31 cellular contexts compared by ENCODE assay signal in genomic region chr15:67674983-67675382, GRCh38.
"Had no signal": no experiment of that assay in that cellular context is flagged by ENCODE, and none has a peak within 500 bp of the region (broad histone marks: within the 10 kb centered on the region; RNA-seq: fewer than 3 reads in every experiment).

No MANE protein-coding gene starts in this region.

- DNase-seq: activated CD4-positive, alpha-beta memory T cell treated with anti-CD3 and anti-CD28 coated beads for 36 hours; activated CD4-positive, alpha-beta T cell treated with anti-CD3 and anti-CD28 coated beads for 36 hours; activated CD4-positive, alpha-beta T cell treated with anti-CD3 and anti-CD28 coated beads, Interleukin-2, amount 10 ng/mL, durations not matched to agents 24 days and 14 days; activated CD4-positive, CD25-positive, alpha-beta regulatory T cell; activated CD4-positive, CD25-positive, alpha-beta regulatory T cell treated with anti-CD3 and anti-CD28 coated beads, Interleukin-2, amount 50 U/mL, for 72 hours; activated CD8-positive, alpha-beta memory T cell treated with anti-CD3 and anti-CD28 coated beads, Interleukin-2, amount 10 ng/mL, durations not matched to agents 7 days and 5 days; activated CD8-positive, alpha-beta memory T cell treated with anti-CD3 and anti-CD28 coated beads, Interleukin-2, amount 50 U/mL, for 4 hours; activated CD8-positive, alpha-beta T cell treated with anti-CD3 and anti-CD28 coated beads, Interleukin-2, amount 10 ng/mL, durations not matched to agents 7 days and 5 days; activated effector memory CD4-positive, alpha-beta T cell treated with anti-CD3 and anti-CD28 coated beads, Interleukin-2, amount 50 U/mL, for 16 hours; activated naive CD4-positive, alpha-beta T cell treated with anti-CD3 and anti-CD28 coated beads for 36 hours; activated naive CD8-positive, alpha-beta T cell treated with anti-CD3 and anti-CD28 coated beads, Interleukin-2, amount 10 ng/mL, durations not matched to agents 7 days and 5 days; activated T-cell treated with anti-CD3 and anti-CD28 coated beads, Interleukin-2, amount 50 U/mL, for 1 hour; activated T-cell treated with anti-CD3 and anti-CD28 coated beads, Interleukin-2, amount 50 U/mL, for 48 hours; brain microvascular endothelial cell; cortex of kidney; dermis blood vessel endothelial cell; effector CD4-positive, alpha-beta T cell; effector memory CD8-positive, alpha-beta T cell; erythroblast; foreskin fibroblast; head of caudate nucleus; T-helper 1 cell; T-helper 17 cell; T1000 had no signal

- H3K4me3 ChIP-seq: ascending aorta, esophagus muscularis mucosa had no signal

- H3K27me3 ChIP-seq: ascending aorta, brain microvascular endothelial cell, esophagus muscularis mucosa had no signal

- H3K27ac ChIP-seq: ascending aorta, brain microvascular endothelial cell, esophagus muscularis mucosa had no signal

- H3K4me1 ChIP-seq: ascending aorta, esophagus muscularis mucosa had no signal

- H3K27ac Mint-ChIP-seq: activated CD4-positive, alpha-beta memory T cell treated with anti-CD3 and anti-CD28 coated beads for 36 hours; activated CD4-positive, alpha-beta T cell treated with anti-CD3 and anti-CD28 coated beads for 36 hours; activated CD4-positive, alpha-beta T cell treated with anti-CD3 and anti-CD28 coated beads, Interleukin-2, amount 10 ng/mL, durations not matched to agents 24 days and 14 days; activated CD8-positive, alpha-beta memory T cell treated with anti-CD3 and anti-CD28 coated beads, Interleukin-2, amount 10 ng/mL, durations not matched to agents 7 days and 5 days; activated CD8-positive, alpha-beta T cell treated with anti-CD3 and anti-CD28 coated beads, Interleukin-2, amount 10 ng/mL, durations not matched to agents 7 days and 5 days; activated naive CD4-positive, alpha-beta T cell treated with anti-CD3 and anti-CD28 coated beads for 36 hours; activated naive CD4-positive, alpha-beta T cell treated with anti-CD3 and anti-CD28 coated beads, Interleukin-2, amount 50 U/mL, for 24 hours; activated naive CD8-positive, alpha-beta T cell treated with anti-CD3 and anti-CD28 coated beads, Interleukin-2, amount 10 ng/mL, durations not matched to agents 7 days and 5 days; activated T-helper 1 cell treated with anti-CD3 and anti-CD28 coated beads, Interleukin-12 subunit alpha, Interleukin-12 subunit beta, Interleukin-2, Interleukin-4 antibody, amounts not matched to agents 30 ng/mL and 10 ng/mL and 1 ng/mL, durations not matched to agents 14 hours and 24 hours and 36 hours; activated T-helper 2 cell treated with anti-CD3 and anti-CD28 coated beads, Interferon-gamma antibody, Interleukin-2, Interleukin-4, amounts not matched to agents 10 μg/mL and 5 μg/mL and 100 μg/mL, durations not matched to agents 14 hours and 24 hours and 36 hours; effector memory CD8-positive, alpha-beta T cell; T-helper 17 cell; T-helper 2 cell treated with Interferon-gamma antibody and Interleukin-4, amounts not matched to agents 5 μg/mL and 100 μg/mL, for 36 hours had no signal

- H3K27me3 Mint-ChIP-seq: activated CD4-positive, alpha-beta memory T cell treated with anti-CD3 and anti-CD28 coated beads for 36 hours; activated CD4-positive, alpha-beta T cell treated with anti-CD3 and anti-CD28 coated beads for 36 hours; activated CD4-positive, alpha-beta T cell treated with anti-CD3 and anti-CD28 coated beads, Interleukin-2, amount 10 ng/mL, durations not matched to agents 24 days and 14 days; activated CD8-positive, alpha-beta memory T cell treated with anti-CD3 and anti-CD28 coated beads, Interleukin-2, amount 10 ng/mL, durations not matched to agents 7 days and 5 days; activated naive CD4-positive, alpha-beta T cell treated with anti-CD3 and anti-CD28 coated beads, Interleukin-2, amount 50 U/mL, for 24 hours; activated naive CD8-positive, alpha-beta T cell treated with anti-CD3 and anti-CD28 coated beads, Interleukin-2, amount 10 ng/mL, durations not matched to agents 7 days and 5 days; central memory CD8-positive, alpha-beta T cell; effector memory CD8-positive, alpha-beta T cell; T-helper 17 cell had no signal

- H3K4me3 Mint-ChIP-seq: activated CD4-positive, alpha-beta memory T cell treated with anti-CD3 and anti-CD28 coated beads for 36 hours; activated CD4-positive, alpha-beta T cell treated with anti-CD3 and anti-CD28 coated beads for 36 hours; activated CD4-positive, alpha-beta T cell treated with anti-CD3 and anti-CD28 coated beads, Interleukin-2, amount 10 ng/mL, durations not matched to agents 24 days and 14 days; activated CD8-positive, alpha-beta memory T cell treated with anti-CD3 and anti-CD28 coated beads, Interleukin-2, amount 10 ng/mL, durations not matched to agents 7 days and 5 days; activated CD8-positive, alpha-beta T cell treated with anti-CD3 and anti-CD28 coated beads, Interleukin-2, amount 10 ng/mL, durations not matched to agents 7 days and 5 days; activated naive CD4-positive, alpha-beta T cell treated with anti-CD3 and anti-CD28 coated beads for 36 hours; activated naive CD4-positive, alpha-beta T cell treated with anti-CD3 and anti-CD28 coated beads, Interleukin-2, amount 50 U/mL, for 24 hours; activated naive CD8-positive, alpha-beta T cell treated with anti-CD3 and anti-CD28 coated beads, Interleukin-2, amount 10 ng/mL, durations not matched to agents 7 days and 5 days; activated T-helper 1 cell treated with anti-CD3 and anti-CD28 coated beads, Interleukin-12 subunit alpha, Interleukin-12 subunit beta, Interleukin-2, Interleukin-4 antibody, amounts not matched to agents 30 ng/mL and 10 ng/mL and 1 ng/mL, durations not matched to agents 14 hours and 24 hours and 36 hours; central memory CD8-positive, alpha-beta T cell; effector memory CD8-positive, alpha-beta T cell; T-helper 17 cell; T-helper 2 cell treated with Interferon-gamma antibody and Interleukin-4, amounts not matched to agents 5 μg/mL and 100 μg/mL, for 36 hours had no signal

- H3K9me3 Mint-ChIP-seq: activated CD4-positive, alpha-beta T cell treated with anti-CD3 and anti-CD28 coated beads, Interleukin-2, amount 10 ng/mL, durations not matched to agents 24 days and 14 days; activated naive CD4-positive, alpha-beta T cell treated with anti-CD3 and anti-CD28 coated beads for 36 hours; central memory CD8-positive, alpha-beta T cell; effector memory CD8-positive, alpha-beta T cell had no signal

- H3K36me3 ChIP-seq: ascending aorta, brain microvascular endothelial cell, esophagus muscularis mucosa had no signal

- H3K4me1 Mint-ChIP-seq: activated CD4-positive, alpha-beta T cell treated with anti-CD3 and anti-CD28 coated beads for 36 hours; activated CD8-positive, alpha-beta memory T cell treated with anti-CD3 and anti-CD28 coated beads, Interleukin-2, amount 10 ng/mL, durations not matched to agents 7 days and 5 days; central memory CD8-positive, alpha-beta T cell; T-helper 17 cell had no signal
